ENCODE assay signal across 1 cellular context in genomic region chr6:44255848-44256247, GRCh38.
TF ChIP-seq lines count a peak whose summit lies in the region.

No MANE protein-coding gene starts in this region.

TF ChIP-seq in SK-N-SH treated with all-trans-retinoic acid at 6 μM for 48 hours, 23 proteins besides CTCF, POLR2A, EP300 and RAD21 (continued from another document):
- TF ChIP-seq, protein P1, sequence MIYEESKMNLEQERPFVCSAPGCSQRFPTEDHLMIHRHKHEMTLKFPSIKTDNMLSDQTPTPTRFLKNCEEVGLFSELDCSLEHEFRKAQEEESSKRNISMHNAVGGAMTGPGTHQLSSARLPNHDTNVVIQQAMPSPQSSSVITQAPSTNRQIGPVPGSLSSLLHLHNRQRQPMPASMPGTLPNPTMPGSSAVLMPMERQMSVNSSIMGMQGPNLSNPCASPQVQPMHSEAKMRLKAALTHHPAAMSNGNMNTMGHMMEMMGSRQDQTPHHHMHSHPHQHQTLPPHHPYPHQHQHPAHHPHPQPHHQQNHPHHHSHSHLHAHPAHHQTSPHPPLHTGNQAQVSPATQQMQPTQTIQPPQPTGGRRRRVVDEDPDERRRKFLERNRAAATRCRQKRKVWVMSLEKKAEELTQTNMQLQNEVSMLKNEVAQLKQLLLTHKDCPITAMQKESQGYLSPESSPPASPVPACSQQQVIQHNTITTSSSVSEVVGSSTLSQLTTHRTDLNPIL (CRISPR knock-in tag; IDR thresholded peaks at IDR 0.05; ENCODE audit: low read depth): no peak
- TF ChIP-seq ESRRG (CRISPR knock-in tag; IDR thresholded peaks at IDR 0.05) (no peak), ARNTL (CRISPR knock-in tag; IDR thresholded peaks at IDR 0.05; ENCODE audit: borderline replicate concordance, low read depth) (no peak), PATZ1 (CRISPR knock-in tag; IDR thresholded peaks at IDR 0.05; ENCODE audit: borderline replicate concordance) (no peak), ZC3H10 (CRISPR knock-in tag; IDR thresholded peaks at IDR 0.05) (no peak), ZNF565 (CRISPR knock-in tag; conservative IDR thresholded peaks at IDR 0.05; ENCODE audit: low read depth) (no peak), ZNF70 (CRISPR knock-in tag; IDR thresholded peaks at IDR 0.05) (no peak), GLIS3 (CRISPR knock-in tag; IDR thresholded peaks at IDR 0.05) (no peak), POU6F1 (CRISPR knock-in tag; IDR thresholded peaks at IDR 0.05; ENCODE audit: borderline replicate concordance, low read depth) (no peak), ZFP3 (CRISPR knock-in tag; IDR thresholded peaks at IDR 0.05) (no peak), TSHZ2 (CRISPR knock-in tag; IDR thresholded peaks at IDR 0.05) (no peak)
TF ChIP-seq in SK-N-SH treated with all-trans-retinoic acid at 6 μM for 48 hours: peak in this region for 0.
